In genomic region chr3:122555275-122556071, GRCh38 we compare ENCODE assay signal across 1 cellular context.
TF ChIP-seq lines count a peak whose summit lies in the region.

No MANE protein-coding gene starts in this region.

TF ChIP-seq in IMR-90, 13 proteins besides CTCF, POLR2A, EP300 and RAD21:
- TF ChIP-seq FOS (IDR thresholded peaks at IDR 0.05; ENCODE audit: low read depth, low read length) = no peak
- peak; percentile 84 for TF ChIP-seq MAFK (IDR thresholded peaks at IDR 0.05; ENCODE audit: low read depth, low read length)
